ENCODE assay signal across 14 cellular contexts in genomic region chr2:227414846-227415245, GRCh38. TPM values are rescaled to one million over a fixed set of nuclear protein-coding genes. Genes with fewer than 3 reads are reported as not detected.
DNase-seq lines count a peak whose midpoint lies in the region; ATAC-seq and TF ChIP-seq lines count a peak whose summit lies in the region.
"Had no signal": no experiment of that assay in that cellular context is flagged by ENCODE, and none has a peak within 500 bp of the region (broad histone marks: within the 10 kb centered on the region; RNA-seq: fewer than 3 reads in every experiment).

No MANE protein-coding gene starts in this region.

- H3K9ac ChIP-seq in Karpas-422 (ENCODE audit: low read length) (no peak overlapping the region), neural progenitor cell (no peak overlapping the region)

- no peak overlapping the region for H3K4me3 ChIP-seq in left ventricle myocardium inferior
- no peak overlapping the region for H3K4me3 ChIP-seq in fibroblast of mammary gland (ENCODE audit: control insufficient read depth, low read depth, low read length)
- H3K4me3 ChIP-seq in upper lobe of right lung = no peak overlapping the region
- no peak overlapping the region for H3K4me3 ChIP-seq in Karpas-422 (ENCODE audit: low read length)
- H3K4me3 ChIP-seq in neural progenitor cell = no peak overlapping the region
- H3K4me3 ChIP-seq: ascending aorta, gastrocnemius medialis, lower lobe of right lung had no signal

- H3K79me2 ChIP-seq in Karpas-422 (ENCODE audit: low read length) = no peaks in the 10 kb centered on the region
- H3K79me2 ChIP-seq in neural progenitor cell (ENCODE audit: low read depth) = no peaks in the 10 kb centered on the region

- no peaks in the 10 kb centered on the region for H3F3A ChIP-seq in neural progenitor cell (ENCODE audit: low read depth)

- H4K20me1 ChIP-seq in Karpas-422 (ENCODE audit: insufficient read depth, low read depth, low read length) (no peaks in the 10 kb centered on the region), neural progenitor cell (ENCODE audit: low read depth) (no peaks in the 10 kb centered on the region)

- H3K36me3 ChIP-seq in left ventricle myocardium inferior (no peaks in the 10 kb centered on the region), upper lobe of right lung (no peaks in the 10 kb centered on the region), Karpas-422 (ENCODE audit: insufficient read depth, low read length) (no peaks in the 10 kb centered on the region), neural progenitor cell (no peaks in the 10 kb centered on the region)
- H3K36me3 ChIP-seq: ascending aorta, gastrocnemius medialis, lower lobe of right lung had no signal

- H3K4me1 ChIP-seq in left ventricle myocardium inferior = peaks cover 5% of the 10 kb centered on the region
- peaks cover 8% of the 10 kb centered on the region for H3K4me1 ChIP-seq in upper lobe of right lung
- H3K4me1 ChIP-seq in Karpas-422 (ENCODE audit: low read length) = no peaks in the 10 kb centered on the region
- H3K4me1 ChIP-seq in neural progenitor cell = no peaks in the 10 kb centered on the region
- H3K4me1 ChIP-seq: gastrocnemius medialis had no signal

- H3K36me3 Mint-ChIP-seq in activated B cell treated with CpG ODN at 0.5 μM for 24 hours (ENCODE audit: low read depth) (no peaks in the 10 kb centered on the region), neural progenitor cell (no peaks in the 10 kb centered on the region)
- H3K36me3 Mint-ChIP-seq: activated CD4-positive, alpha-beta memory T cell treated with anti-CD3 and anti-CD28 coated beads for 36 hours had no signal

- intact Hi-C loops in left ventricle myocardium inferior (cut with micrococcal nuclease) (no loop called here), Right ventricle myocardium superior (cut with DNase I) (no loop called here), activated B cell treated with CpG ODN at 0.5 μM for 24 hours (cut with micrococcal nuclease) (no loop called here), upper lobe of right lung (cut with DNase I) (loop anchor here (10.0 kb wide), 1 partner anchor 50 kb away; no protein-coding TSS in a partner anchor)

- CTCF ChIA-PET in activated B cell treated with CpG ODN at 0.5 μM for 24 hours (lab: Charles Lee) = interaction anchor here (1.1 to 1.4 kb wide), 2 partner anchors 8 to 47 kb away, joined by 4 to 8 read pairs; no protein-coding TSS in a partner anchor

- H3K27me3 ChIP-seq in left ventricle myocardium inferior (ENCODE audit: low read depth) = no peaks in the 10 kb centered on the region
- no peaks in the 10 kb centered on the region for H3K27me3 ChIP-seq in upper lobe of right lung
- no peaks in the 10 kb centered on the region for H3K27me3 ChIP-seq in Karpas-422 (ENCODE audit: low read length)
- no peaks in the 10 kb centered on the region for H3K27me3 ChIP-seq in neural progenitor cell
- H3K27me3 ChIP-seq: ascending aorta, gastrocnemius medialis had no signal

- H3K27me3 Mint-ChIP-seq in activated B cell treated with CpG ODN at 0.5 μM for 24 hours (no peaks in the 10 kb centered on the region), neural progenitor cell (ENCODE audit: insufficient read depth, low read depth) (peaks cover 3% of the 10 kb centered on the region)
- H3K27me3 Mint-ChIP-seq: activated CD4-positive, alpha-beta memory T cell treated with anti-CD3 and anti-CD28 coated beads for 36 hours had no signal

- DNase-seq in left ventricle myocardium inferior (no peak), Right ventricle myocardium superior (no peak), activated B cell treated with CpG ODN at 0.5 μM for 24 hours (no peak), fibroblast of mammary gland (ENCODE audit: low read depth) (peak; percentile 47), upper lobe of right lung (no peak), Karpas-422 (no peak), SW 1271 (lab: John Stamatoyannopoulos, UW) (no peak), neural progenitor cell (ENCODE audit: low spot score) (no peak)
- DNase-seq: lower lobe of right lung; stimulated activated CD8-positive, alpha-beta memory T cell treated with anti-CD3 and anti-CD28 coated beads, Interleukin-4, amount 100 ng/mL, for 48 hours had no signal

- H3K27ac ChIP-seq in left ventricle myocardium inferior (replicated peaks) (peak overlapping the region; percentile 78), upper lobe of right lung (no peak overlapping the region), Karpas-422 (ENCODE audit: low read length) (no peak overlapping the region), neural progenitor cell (no peak overlapping the region)
- H3K27ac ChIP-seq: gastrocnemius medialis had no signal

- H3K9me3 Mint-ChIP-seq in activated B cell treated with CpG ODN at 0.5 μM for 24 hours (no peaks in the 10 kb centered on the region), neural progenitor cell (no peaks in the 10 kb centered on the region)
- H3K9me3 Mint-ChIP-seq: activated CD4-positive, alpha-beta memory T cell treated with anti-CD3 and anti-CD28 coated beads for 36 hours had no signal

- H3K27ac Mint-ChIP-seq in activated B cell treated with CpG ODN at 0.5 μM for 24 hours (peak overlapping the region; percentile 69), neural progenitor cell (no peak overlapping the region)

- TF ChIP-seq CTCF in left ventricle myocardium inferior (IDR thresholded peaks at IDR 0.05; ENCODE audit: borderline replicate concordance) (no peak), activated B cell treated with CpG ODN at 0.5 μM for 24 hours (IDR thresholded peaks at IDR 0.05) (no peak), fibroblast of mammary gland (conservative IDR thresholded peaks at IDR 0.05; ENCODE audit: control insufficient read depth, insufficient read depth, low read depth, low read length) (no peak), upper lobe of right lung (IDR thresholded peaks at IDR 0.05) (no peak), neural progenitor cell (IDR thresholded peaks at IDR 0.05) (no peak)

- no peaks in the 10 kb centered on the region for H3K9me2 ChIP-seq in Karpas-422 (replicated peaks; ENCODE audit: insufficient read depth, low read length)

- H2AFZ ChIP-seq in Karpas-422 (ENCODE audit: low read length) (no peak overlapping the region), neural progenitor cell (replicated peaks) (no peak overlapping the region)

- H3K9me3 ChIP-seq in left ventricle myocardium inferior (replicated peaks) (no peaks in the 10 kb centered on the region), upper lobe of right lung (no peaks in the 10 kb centered on the region), Karpas-422 (ENCODE audit: low read length) (no peaks in the 10 kb centered on the region), neural progenitor cell (ENCODE audit: low read depth) (no peaks in the 10 kb centered on the region)
- H3K9me3 ChIP-seq: ascending aorta, gastrocnemius medialis, lower lobe of right lung had no signal

- POLR2A ChIA-PET in activated B cell treated with CpG ODN at 0.5 μM for 24 hours (lab: Charles Lee) = interaction anchor here (1.0 kb wide), 1 partner anchor 42 kb away, joined by 3 read pairs; no protein-coding TSS in a partner anchor

- ATAC-seq in Right ventricle myocardium superior (ENCODE audit: poor library complexity) (no peak), activated B cell treated with CpG ODN at 0.5 μM for 24 hours (ENCODE audit: low read depth) (no peak), upper lobe of right lung (peak; percentile 40)

- H3K4me1 Mint-ChIP-seq in activated B cell treated with CpG ODN at 0.5 μM for 24 hours (peaks cover 51% of the 10 kb centered on the region), neural progenitor cell (peaks cover 3% of the 10 kb centered on the region)

- H3K4me3 Mint-ChIP-seq in activated B cell treated with CpG ODN at 0.5 μM for 24 hours = no peak overlapping the region
- H3K4me3 Mint-ChIP-seq in neural progenitor cell = no peak overlapping the region
- H3K4me3 Mint-ChIP-seq: activated CD4-positive, alpha-beta memory T cell treated with anti-CD3 and anti-CD28 coated beads for 36 hours had no signal

- H3K4me2 ChIP-seq in Karpas-422 (ENCODE audit: low read depth, low read length, poor library complexity, severe bottlenecking) (no peak overlapping the region), neural progenitor cell (no peak overlapping the region)

RNA-seq across cellular contexts. Expression of gene SCYGR1, which starts 27.1 kb away (rescaled TPM):
- total RNA-seq in left ventricle myocardium inferior = not detected
- total RNA-seq in Right ventricle myocardium superior = not detected
- total RNA-seq in activated B cell treated with CpG ODN at 0.5 μM for 24 hours = not detected in 2 replicates
- total RNA-seq in upper lobe of right lung = not detected
- not detected in 2 replicates for total RNA-seq in Karpas-422 (2014; rRNA removed; shearing (Covaris generic); ENCODE audit: low replicate concordance)
- total RNA-seq in neural progenitor cell (ENCODE audit: low replicate concordance) = not detected in 2 replicates
- total RNA-seq: activated CD4-positive, alpha-beta memory T cell treated with anti-CD3 and anti-CD28 coated beads for 36 hours; ascending aorta; gastrocnemius medialis; lower lobe of right lung; SK-MEL-5 had no signal

RNA-seq across cellular contexts. Expression of gene TM4SF20, which starts 35.7 kb away (rescaled TPM):
- total RNA-seq in left ventricle myocardium inferior (not detected), Right ventricle myocardium superior (not detected), activated B cell treated with CpG ODN at 0.5 μM for 24 hours (not detected in 2 replicates), upper lobe of right lung (not detected), neural progenitor cell (ENCODE audit: low replicate concordance) (not detected in 2 replicates)
- total RNA-seq in Karpas-422 (2014; rRNA removed; shearing (Covaris generic); ENCODE audit: low replicate concordance) = not detected in 2 replicates
- total RNA-seq: activated CD4-positive, alpha-beta memory T cell treated with anti-CD3 and anti-CD28 coated beads for 36 hours; ascending aorta; gastrocnemius medialis; lower lobe of right lung; SK-MEL-5 had no signal

RNA-seq across cellular contexts. Expression of gene AGFG1, which starts 57.1 kb away (rescaled TPM):
- total RNA-seq in left ventricle myocardium inferior (50.4 TPM), Right ventricle myocardium superior (55.7 TPM), activated B cell treated with CpG ODN at 0.5 μM for 24 hours (108 and 125 TPM in 2 replicates), upper lobe of right lung (92.9 TPM), neural progenitor cell (ENCODE audit: low replicate concordance) (84.8 and 96.4 TPM in 2 replicates)
- total RNA-seq in Karpas-422 (2014; rRNA removed; shearing (Covaris generic); ENCODE audit: low replicate concordance) = 35.6 and 121 TPM in 2 replicates
